ENCODE assay signal across 15 cellular contexts in genomic region chr21:26795398-26795790, GRCh38. TPM values are rescaled to one million over a fixed set of nuclear protein-coding genes. Genes with fewer than 3 reads are reported as not detected.
A peak's percentile ranks its signal among the peaks of the same experiment; 100 is the strongest.
DNase-seq lines count a peak whose midpoint lies in the region; ATAC-seq and TF ChIP-seq lines count a peak whose summit lies in the region.
"Had no signal": no experiment of that assay in that cellular context is flagged by ENCODE, and none has a peak within 500 bp of the region (broad histone marks: within the 10 kb centered on the region; RNA-seq: fewer than 3 reads in every experiment).

No MANE protein-coding gene starts in this region.

- H3K4me3 Mint-ChIP-seq in nephron progenitor cell, result no peak overlapping the region
- H3K4me3 Mint-ChIP-seq: activated CD4-positive, alpha-beta T cell treated with anti-CD3 and anti-CD28 coated beads for 36 hours; activated naive CD8-positive, alpha-beta T cell had no signal

- peaks cover 8% of the 10 kb centered on the region for H3K9me3 ChIP-seq in KOPT-K1 (ENCODE audit: insufficient read depth, low read length, poor library complexity, severe bottlenecking)
- H3K9me3 ChIP-seq in muscle layer of colon (ENCODE audit: low read length), result no peaks in the 10 kb centered on the region

- H3K36me3 Mint-ChIP-seq in nephron progenitor cell (ENCODE audit: low read depth), result no peaks in the 10 kb centered on the region
- H3K36me3 Mint-ChIP-seq: activated naive CD8-positive, alpha-beta T cell had no signal

- H3K27me3 Mint-ChIP-seq in nephron progenitor cell (ENCODE audit: low read depth, poor library complexity), result peaks cover 7% of the 10 kb centered on the region

- no peak for TF ChIP-seq CTCF in choroid plexus epithelial cell (conservative IDR thresholded peaks at IDR 0.05; ENCODE audit: low read depth, low read length)
- TF ChIP-seq CTCF in omental fat pad (IDR thresholded peaks at IDR 0.05), result no peak
- TF ChIP-seq CTCF in nephron progenitor cell (IDR thresholded peaks at IDR 0.05), result no peak

- DNase-seq in choroid plexus epithelial cell (ENCODE audit: low read depth) (peak; percentile 22), substantia nigra (lab: John Stamatoyannopoulos, UW) (peak in 1 of 49 donors; percentile 49), omental fat pad (ENCODE audit: low spot score) (no peak), nephron progenitor cell (no peak)
- DNase-seq: activated CD4-positive, alpha-beta T cell treated with anti-CD3 and anti-CD28 coated beads for 36 hours; activated T-cell treated with anti-CD3 and anti-CD28 coated beads for 4 hours; kidney; NCI-H2081 treated with DMSO at 0.1 percent for 48 hours; stimulated activated CD4-positive, alpha-beta T cell treated with anti-CD3 and anti-CD28 coated beads, Interleukin-4, amount 100 ng/mL, for 1 hour; T-helper 2 cell had no signal

- no peak overlapping the region for H3K9ac ChIP-seq in muscle layer of colon (ENCODE audit: low read length)

- H3K27ac ChIP-seq in KOPT-K1 (ENCODE audit: low read depth, low read length, poor library complexity, severe bottlenecking) (peak overlapping the region; percentile 90), muscle layer of colon (ENCODE audit: low read depth, low read length) (peak overlapping the region; percentile 19), substantia nigra (ENCODE audit: low read depth, low read length, poor library complexity, severe bottlenecking) (peak overlapping the region; percentile 82)

- peaks cover 9% of the 10 kb centered on the region for H3K9me3 Mint-ChIP-seq in nephron progenitor cell

- H3K4me1 ChIP-seq in muscle layer of colon (ENCODE audit: insufficient read depth, low read length), result peaks cover 18% of the 10 kb centered on the region

- H3K27ac Mint-ChIP-seq in nephron progenitor cell, result no peak overlapping the region
- H3K27ac Mint-ChIP-seq: activated CD4-positive, alpha-beta T cell treated with anti-CD3 and anti-CD28 coated beads for 36 hours; activated naive CD8-positive, alpha-beta T cell had no signal

- peaks cover 25% of the 10 kb centered on the region for H3K4me1 Mint-ChIP-seq in nephron progenitor cell
- H3K4me1 Mint-ChIP-seq: activated CD4-positive, alpha-beta T cell treated with anti-CD3 and anti-CD28 coated beads for 36 hours had no signal

- H3K4me3 ChIP-seq in choroid plexus epithelial cell (ENCODE audit: low read depth, low read length), result no peak overlapping the region
- no peak overlapping the region for H3K4me3 ChIP-seq in muscle layer of colon (ENCODE audit: low read depth in 1 of 2, low read length in 2 of 2)

- H3K36me3 ChIP-seq in KOPT-K1 (ENCODE audit: insufficient read depth, low read length), result no peaks in the 10 kb centered on the region
- H3K36me3 ChIP-seq in muscle layer of colon (ENCODE audit: insufficient read depth, low read length), result no peaks in the 10 kb centered on the region

- ATAC-seq in HG02840 (IDR thresholded peaks at IDR 0.05; ENCODE audit: low FRiP score, unreplicated experiment), result no peak
- no peak for ATAC-seq in omental fat pad (ENCODE audit: low FRiP score)
- ATAC-seq in GM21619 (IDR thresholded peaks at IDR 0.05; ENCODE audit: unreplicated experiment), result no peak
- ATAC-seq: activated CD4-positive, alpha-beta T cell treated with anti-CD3 and anti-CD28 coated beads for 36 hours had no signal

- H3K27me3 ChIP-seq in muscle layer of colon (ENCODE audit: control insufficient read depth in 1 of 2, insufficient read depth in 2 of 2, low read length in 2 of 2), result no peaks in the 10 kb centered on the region

RNA-seq across cellular contexts. Expression of gene ADAMTS1, which starts 49.8 kb away (rescaled TPM):
- total RNA-seq in omental fat pad, result 100 to 1,000 TPM; 156 to 391 (median 347) TPM
- total RNA-seq: activated CD4-positive, alpha-beta T cell treated with anti-CD3 and anti-CD28 coated beads for 36 hours had no signal

Comparison
In these comparisons a context has a peak if more than half of its experiments do, and no peak if none do; other contexts are left out.
1. H3K27ac ChIP-seq: peak in every context shown above with its lines; median percentile 90 in KOPT-K1; 82 in substantia nigra; 19 in muscle layer of colon.